Comparison of ENCODE assay signal across 9 cellular contexts in genomic region chr17:63827801-63828221, GRCh38. TPM values are rescaled to one million over a fixed set of nuclear protein-coding genes. Genes with fewer than 3 reads are reported as not detected.
DNase-seq lines count a peak whose midpoint lies in the region; ATAC-seq and TF ChIP-seq lines count a peak whose summit lies in the region.
"Had no signal": no experiment of that assay in that cellular context is flagged by ENCODE, and none has a peak within 500 bp of the region (broad histone marks: within the 10 kb centered on the region; RNA-seq: fewer than 3 reads in every experiment).

No MANE protein-coding gene starts in this region.

- H3K27ac ChIP-seq in lower lobe of right lung (peak overlapping the region; percentile 91), upper lobe of left lung (peak overlapping the region; percentile 89 to 95 (median 94))

- intact Hi-C loops in lower lobe of right lung (cut with DNase I): no loop called here

- H3K4me1 ChIP-seq in lower lobe of right lung (peaks cover 32% of the 10 kb centered on the region), upper lobe of left lung (peaks cover 24 to 36% (median 28%) of the 10 kb centered on the region in 4 donors)

- CTCF ChIA-PET in activated naive CD4-positive, alpha-beta T cell treated with anti-CD3 and anti-CD28 coated beads, Interleukin-2, amount 10 ng/mL, durations not matched to agents 7 days and 5 days (lab: Charles Lee): interaction anchor here (0.8 to 1.3 kb wide), 8 partner anchors 9 to 402 kb away, joined by 3 to 5 read pairs (median 4); no protein-coding TSS in a partner anchor

- H3K27ac Mint-ChIP-seq in activated naive CD4-positive, alpha-beta T cell treated with anti-CD3 and anti-CD28 coated beads, Interleukin-2, amount 10 ng/mL, durations not matched to agents 7 days and 5 days: peak overlapping the region; percentile 96

- peaks cover 79% of the 10 kb centered on the region for H3K36me3 Mint-ChIP-seq in activated naive CD4-positive, alpha-beta T cell treated with anti-CD3 and anti-CD28 coated beads, Interleukin-2, amount 10 ng/mL, durations not matched to agents 7 days and 5 days

- TF ChIP-seq POLR2A in upper lobe of left lung (IDR thresholded peaks at IDR 0.05): no peak

- H3K36me3 ChIP-seq in lower lobe of right lung (peaks cover 71% of the 10 kb centered on the region), upper lobe of left lung (peaks cover 46 to 71% (median 62%) of the 10 kb centered on the region in 4 donors)

- H3K27me3 ChIP-seq in lower lobe of right lung (ENCODE audit: low read depth) (no peaks in the 10 kb centered on the region), upper lobe of left lung (no peaks in the 10 kb centered on the region)

- TF ChIP-seq CTCF in astrocyte of the cerebellum (IDR thresholded peaks at IDR 0.05; ENCODE audit: low read depth, low read length, missing control alignments): no peak
- no peak for TF ChIP-seq CTCF in lower lobe of right lung (IDR thresholded peaks at IDR 0.05)
- peak in 1 of 6 experiments; percentile 5 for TF ChIP-seq CTCF in upper lobe of left lung (IDR thresholded peaks at IDR 0.05)

- 1 to 3% methylated on average over 10 to 19 of the region's 19 CpGs for WGBS in upper lobe of left lung, 2 donors

- H3K27me3 Mint-ChIP-seq in activated naive CD4-positive, alpha-beta T cell treated with anti-CD3 and anti-CD28 coated beads, Interleukin-2, amount 10 ng/mL, durations not matched to agents 7 days and 5 days: no peaks in the 10 kb centered on the region

- no peak for DNase-seq in activated naive CD4-positive, alpha-beta T cell treated with anti-CD3 and anti-CD28 coated beads, Interleukin-2, amount 10 ng/mL, durations not matched to agents 7 days and 5 days
- DNase-seq in activated naive CD4-positive, alpha-beta T cell (lab: John Stamatoyannopoulos, UW): no peak
- DNase-seq in astrocyte of the cerebellum (ENCODE audit: low read depth) (no peak), lower lobe of right lung (no peak), upper lobe of left lung (no peak), NCI-H2227 (lab: John Stamatoyannopoulos, UW; ENCODE audit: unreplicated experiment) (no peak), SKM-1 treated with dmso at 0.1 percent for 144 hours (lab: John Stamatoyannopoulos, UW; ENCODE audit: unreplicated experiment) (no peak)

- in situ Hi-C loops in astrocyte of the cerebellum (cut with HindIII; ENCODE audit: low sequenced_read_pairs): no loop called here

- peak overlapping the region; percentile 87 for H3K4me3 Mint-ChIP-seq in activated naive CD4-positive, alpha-beta T cell treated with anti-CD3 and anti-CD28 coated beads, Interleukin-2, amount 10 ng/mL, durations not matched to agents 7 days and 5 days

- ATAC-seq in lower lobe of right lung: no peak
- ATAC-seq in upper lobe of left lung (ENCODE audit: low FRiP score in 2 of 2): no peak
- no peak for ATAC-seq in HG03432 (IDR thresholded peaks at IDR 0.05; ENCODE audit: unreplicated experiment)

- H3K4me3 ChIP-seq in astrocyte of the cerebellum (ENCODE audit: low read depth, low read length) (peak overlapping the region; percentile 98), lower lobe of right lung (peak overlapping the region; percentile 90), upper lobe of left lung (peak overlapping the region; percentile 67 to 90 (median 81))

- no peak for TF ChIP-seq EP300 in upper lobe of left lung (IDR thresholded peaks at IDR 0.05)

- H3K4me1 Mint-ChIP-seq in activated naive CD4-positive, alpha-beta T cell treated with anti-CD3 and anti-CD28 coated beads, Interleukin-2, amount 10 ng/mL, durations not matched to agents 7 days and 5 days: peaks cover 81% of the 10 kb centered on the region

- H3K9me3 ChIP-seq in lower lobe of right lung (no peaks in the 10 kb centered on the region), upper lobe of left lung (no peaks in the 10 kb centered on the region)

- H3K9me3 Mint-ChIP-seq in activated naive CD4-positive, alpha-beta T cell treated with anti-CD3 and anti-CD28 coated beads, Interleukin-2, amount 10 ng/mL, durations not matched to agents 7 days and 5 days: no peaks in the 10 kb centered on the region

RNA-seq across cellular contexts. Expression of gene FTSJ3, which starts 0.3 kb away (rescaled TPM):
- 37.4 TPM for total RNA-seq in lower lobe of right lung
- 10 to 100 TPM; 24.7 to 75.4 (median 41.8) TPM for total RNA-seq in upper lobe of left lung

RNA-seq across cellular contexts. Expression of gene PSMC5, which starts 0.6 kb away (rescaled TPM):
- 98.6 TPM for total RNA-seq in lower lobe of right lung
- total RNA-seq in upper lobe of left lung: 100 to 1,000 TPM in 1 of 6 donors, 10 to 100 TPM in 5; 55.2 to 118 (median 88.1) TPM

RNA-seq across cellular contexts. Expression of gene SMARCD2, which starts 14.7 kb away (rescaled TPM):
- total RNA-seq in lower lobe of right lung (80.9 TPM), upper lobe of left lung (100 to 1,000 TPM in 3 of 6 donors, 10 to 100 TPM in 3; 77.0 to 137 (median 95.7) TPM)

RNA-seq across cellular contexts. Expression of gene CSH2, which starts 45.7 kb away (rescaled TPM):
- total RNA-seq in lower lobe of right lung: not detected
- not detected for total RNA-seq in upper lobe of left lung
- total RNA-seq: RPMI7951 had no signal

RNA-seq across cellular contexts. Expression of gene DDX42, which starts 53.8 kb away (rescaled TPM):
- total RNA-seq in lower lobe of right lung (101 TPM), upper lobe of left lung (100 to 1,000 TPM in 2 of 6 donors, 10 to 100 TPM in 4; 76.8 to 345 (median 87.6) TPM)
